Comparison of ENCODE assay signal across 20 cellular contexts in genomic region chr2:160701822-160702221, GRCh38.
"Had no signal": no experiment of that assay in that cellular context is flagged by ENCODE, and none has a peak within 500 bp of the region (broad histone marks: within the 10 kb centered on the region; RNA-seq: fewer than 3 reads in every experiment).

No MANE protein-coding gene starts in this region.

- H3K27me3 Mint-ChIP-seq: activated naive CD8-positive, alpha-beta T cell treated with anti-CD3 and anti-CD28 coated beads for 36 hours; activated T-cell treated with anti-CD3 and anti-CD28 coated beads, Interleukin-2, amount 50 U/mL, for 24 hours; naive thymus-derived CD8-positive, alpha-beta T cell; type B pancreatic cell had no signal

- DNase-seq: activated CD8-positive, alpha-beta memory T cell treated with anti-CD3 and anti-CD28 coated beads for 24 hours; activated CD8-positive, alpha-beta memory T cell treated with anti-CD3 and anti-CD28 coated beads, Interleukin-2, amount 50 U/mL, for 4 hours; activated naive CD4-positive, alpha-beta T cell; activated naive CD8-positive, alpha-beta T cell treated with anti-CD3 and anti-CD28 coated beads for 36 hours; activated T-cell treated with anti-CD3 and anti-CD28 coated beads, Interleukin-2, amount 50 U/mL, for 24 hours; central memory CD4-positive, alpha-beta T cell; effector memory CD4-positive, alpha-beta T cell; glutamatergic neuron; kidney glomerular epithelial cell; left ventricle myocardium inferior; naive thymus-derived CD8-positive, alpha-beta T cell; stimulated activated CD4-positive, alpha-beta T cell treated with anti-CD3 and anti-CD28 coated beads, Interleukin-4, amount 100 ng/mL, for 1 hour; stimulated activated naive CD4-positive, alpha-beta T cell had no signal

- H3K4me1 ChIP-seq: prostate gland, vagina had no signal

- H3K27ac Mint-ChIP-seq: activated naive CD8-positive, alpha-beta T cell treated with anti-CD3 and anti-CD28 coated beads for 36 hours; activated T-cell treated with anti-CD3 and anti-CD28 coated beads, Interleukin-2, amount 50 U/mL, for 24 hours; activated T-helper 2 cell treated with anti-CD3 and anti-CD28 coated beads, Interferon-gamma antibody, Interleukin-2, Interleukin-4, amounts not matched to agents 10 μg/mL and 5 μg/mL and 100 μg/mL, durations not matched to agents 14 hours and 24 hours and 36 hours; naive thymus-derived CD8-positive, alpha-beta T cell; type B pancreatic cell; WTC11 had no signal

- H3K36me3 ChIP-seq: left ventricle myocardium inferior, prostate gland, thoracic aorta, vagina had no signal

- H3K27ac ChIP-seq: hepatocyte, left ventricle myocardium inferior, prostate gland, thoracic aorta, vagina had no signal

- H3K4me2 ChIP-seq: hepatocyte had no signal

- H3K27me3 ChIP-seq: hepatocyte, vagina had no signal

- H3K9me3 ChIP-seq: prostate gland, thoracic aorta, vagina had no signal

- H3K4me3 ChIP-seq: hepatocyte, left ventricle myocardium inferior, prostate gland, thoracic aorta, vagina had no signal

- H3K9me3 Mint-ChIP-seq: activated naive CD8-positive, alpha-beta T cell treated with anti-CD3 and anti-CD28 coated beads for 36 hours; activated T-cell treated with anti-CD3 and anti-CD28 coated beads, Interleukin-2, amount 50 U/mL, for 24 hours; activated T-helper 2 cell treated with anti-CD3 and anti-CD28 coated beads, Interferon-gamma antibody, Interleukin-2, Interleukin-4, amounts not matched to agents 10 μg/mL and 5 μg/mL and 100 μg/mL, durations not matched to agents 14 hours and 24 hours and 36 hours; naive thymus-derived CD8-positive, alpha-beta T cell; type B pancreatic cell had no signal

- H3K4me3 Mint-ChIP-seq: activated naive CD8-positive, alpha-beta T cell treated with anti-CD3 and anti-CD28 coated beads for 36 hours; activated T-cell treated with anti-CD3 and anti-CD28 coated beads, Interleukin-2, amount 50 U/mL, for 24 hours; naive thymus-derived CD8-positive, alpha-beta T cell; type B pancreatic cell; WTC11 had no signal

- H3K36me3 Mint-ChIP-seq: activated naive CD8-positive, alpha-beta T cell treated with anti-CD3 and anti-CD28 coated beads for 36 hours; naive thymus-derived CD8-positive, alpha-beta T cell; type B pancreatic cell; WTC11 had no signal
